ENCODE assay signal across 14 cellular contexts in the genomic region with DNA sequence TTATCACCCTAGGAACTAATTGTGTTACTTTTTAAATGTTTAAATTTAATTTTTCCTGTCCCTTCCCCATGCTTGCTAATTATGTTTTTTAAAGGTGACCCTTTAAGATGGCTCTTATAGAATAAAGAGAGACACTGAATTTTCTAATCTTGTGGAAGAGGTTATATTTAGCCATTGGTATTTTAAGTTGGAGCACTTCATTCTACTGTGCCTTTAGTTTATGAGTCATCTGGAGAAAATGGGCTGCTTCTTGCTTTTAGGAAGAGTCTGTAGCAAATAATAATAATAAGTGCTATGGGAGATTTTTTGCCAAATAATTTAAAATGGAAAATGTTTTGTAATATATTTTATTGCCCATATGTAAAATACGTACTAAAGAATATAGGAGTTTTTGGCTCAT.
A peak's percentile ranks its signal among the peaks of the same experiment; 100 is the strongest.
DNase-seq lines count a peak whose midpoint lies in the region; ATAC-seq, FAIRE-seq and TF ChIP-seq lines count a peak whose summit lies in the region.
"Had no signal": no experiment of that assay in that cellular context is flagged by ENCODE, and none has a peak within 500 bp of the region (broad histone marks: within the 10 kb centered on the region; RNA-seq: fewer than 3 reads in every experiment).

No MANE protein-coding gene starts in this region.

- no peak for FAIRE-seq in HTR-8/SVneo (lab: Jason Lieb, UNC)
- FAIRE-seq: H1 had no signal

- H3K9me3 ChIP-seq in ovary: no peaks in the 10 kb centered on the region
- H3K9me3 ChIP-seq in CD4-positive, alpha-beta T cell (ENCODE audit: control insufficient read depth, low read length): no peaks in the 10 kb centered on the region
- H3K9me3 ChIP-seq: spleen had no signal

- H3K27ac ChIP-seq in RWPE1 (peak overlapping the region; percentile 53), ovary (peak overlapping the region in 1 of 2 donors; percentile 62)
- H3K27ac ChIP-seq in CD4-positive, alpha-beta T cell (ENCODE audit: low read depth, low read length): no peak overlapping the region

- TF ChIP-seq EP300 in ovary (IDR thresholded peaks at IDR 0.05): no peak

- TF ChIP-seq CTCF in RWPE1 (conservative IDR thresholded peaks at IDR 0.05; ENCODE audit: low read depth): no peak
- TF ChIP-seq CTCF in ovary (IDR thresholded peaks at IDR 0.05): no peak
- no peak for TF ChIP-seq CTCF in CD4-positive, alpha-beta T cell (IDR thresholded peaks at IDR 0.05)

- no peaks in the 10 kb centered on the region for H3K27me3 ChIP-seq in ovary
- H3K27me3 ChIP-seq in CD4-positive, alpha-beta T cell (ENCODE audit: control insufficient read depth, insufficient read depth, low read length): no peaks in the 10 kb centered on the region
- H3K27me3 ChIP-seq: spleen had no signal

- no peaks in the 10 kb centered on the region for H3K9me3 Mint-ChIP-seq in CD4-positive, alpha-beta T cell
- H3K9me3 Mint-ChIP-seq: activated naive CD4-positive, alpha-beta T cell treated with anti-CD3 and anti-CD28 coated beads, Interleukin-2, amount 50 U/mL, for 24 hours had no signal

- no peaks in the 10 kb centered on the region for H3K27me3 Mint-ChIP-seq in CD4-positive, alpha-beta T cell
- H3K27me3 Mint-ChIP-seq: activated CD4-positive, alpha-beta memory T cell treated with anti-CD3 and anti-CD28 coated beads, Interleukin-2, amount 10 ng/mL, durations not matched to agents 7 days and 5 days; activated naive CD4-positive, alpha-beta T cell treated with anti-CD3 and anti-CD28 coated beads, Interleukin-2, amount 50 U/mL, for 24 hours; naive B cell had no signal

- CTCF ChIA-PET in RWPE1 (lab: Yijun Ruan, JAX): no interaction called here
- CTCF ChIA-PET in CD4-positive, alpha-beta T cell (lab: Charles Lee): no interaction called here

- no peaks in the 10 kb centered on the region for H3K36me3 Mint-ChIP-seq in CD4-positive, alpha-beta T cell (ENCODE audit: low read depth)

- TF ChIP-seq POLR2A in ovary (IDR thresholded peaks at IDR 0.05): no peak

- intact Hi-C loops in ovary (cut with DNase I): no loop called here
- intact Hi-C loops in CD4-positive, alpha-beta T cell (cut with DNase I, micrococcal nuclease): no loop called here

- H3K4me3 Mint-ChIP-seq in CD4-positive, alpha-beta T cell: no peak overlapping the region
- H3K4me3 Mint-ChIP-seq: activated CD4-positive, alpha-beta memory T cell treated with anti-CD3 and anti-CD28 coated beads, Interleukin-2, amount 10 ng/mL, durations not matched to agents 7 days and 5 days had no signal

- 47 to 63% (median 49%) methylated on average over 1 of the region's 1 CpG for WGBS in ovary, 3 donors

- ATAC-seq in GM21367 (IDR thresholded peaks at IDR 0.05; ENCODE audit: unreplicated experiment): no peak
- no peak for ATAC-seq in CD4-positive, alpha-beta T cell (ENCODE audit: poor library complexity)

- POLR2A ChIA-PET in RWPE1 (lab: Yijun Ruan, JAX; ENCODE audit: low non-redundant PET): no interaction called here
- POLR2A ChIA-PET in CD4-positive, alpha-beta T cell (lab: Charles Lee): no interaction called here

- peak overlapping the region; percentile 3 for H3K4me3 ChIP-seq in ovary
- H3K4me3 ChIP-seq: spleen had no signal

- no peaks in the 10 kb centered on the region for H3K36me3 ChIP-seq in ovary
- H3K36me3 ChIP-seq: spleen had no signal

- peaks cover 23% of the 10 kb centered on the region for H3K4me1 Mint-ChIP-seq in CD4-positive, alpha-beta T cell (ENCODE audit: low read depth)
- H3K4me1 Mint-ChIP-seq: activated CD4-positive, alpha-beta memory T cell treated with anti-CD3 and anti-CD28 coated beads, Interleukin-2, amount 10 ng/mL, durations not matched to agents 7 days and 5 days had no signal

- no peak overlapping the region for H3K27ac Mint-ChIP-seq in CD4-positive, alpha-beta T cell
- H3K27ac Mint-ChIP-seq: activated CD4-positive, alpha-beta memory T cell treated with anti-CD3 and anti-CD28 coated beads, Interleukin-2, amount 10 ng/mL, durations not matched to agents 7 days and 5 days had no signal

- peak; percentile 30 for DNase-seq in AG20443 (ENCODE audit: low spot score)
- DNase-seq in RWPE1 (ENCODE audit: low spot score): no peak
- DNase-seq in fibroblast of peridontal ligament (ENCODE audit: extremely low read depth): peak; percentile 88
- DNase-seq in ovary: no peak
- DNase-seq in HTR-8/SVneo (ENCODE audit: insufficient read length, low spot score): no peak
- no peak for DNase-seq in stimulated activated CD4-positive, alpha-beta T cell treated with anti-CD3 and anti-CD28 coated beads, Interleukin-4, amount 100 ng/mL, for 4 hours
- DNase-seq in CD4-positive, alpha-beta T cell: no peak
- DNase-seq: activated CD4-positive, alpha-beta memory T cell treated with anti-CD3 and anti-CD28 coated beads, Interleukin-2, amount 10 ng/mL, durations not matched to agents 7 days and 5 days; naive B cell; spleen; T-helper 2 cell had no signal

- no peaks in the 10 kb centered on the region for H3K4me1 ChIP-seq in ovary (ENCODE audit: insufficient read depth)

Comparison
In these comparisons a context has a peak if more than half of its experiments do, and no peak if none do; other contexts are left out.
1. DNase-seq: peak in AG20443 (single experiment) and fibroblast of peridontal ligament (single experiment); none in RWPE1 (single experiment), ovary (0 of 5), HTR-8/SVneo (single experiment), stimulated activated CD4-positive, alpha-beta T cell treated with anti-CD3 and anti-CD28 coated beads, Interleukin-4, amount 100 ng/mL, for 4 hours (0 of 2) and CD4-positive, alpha-beta T cell (0 of 10).